27 cellular contexts compared by ENCODE assay signal in the genomic region with DNA sequence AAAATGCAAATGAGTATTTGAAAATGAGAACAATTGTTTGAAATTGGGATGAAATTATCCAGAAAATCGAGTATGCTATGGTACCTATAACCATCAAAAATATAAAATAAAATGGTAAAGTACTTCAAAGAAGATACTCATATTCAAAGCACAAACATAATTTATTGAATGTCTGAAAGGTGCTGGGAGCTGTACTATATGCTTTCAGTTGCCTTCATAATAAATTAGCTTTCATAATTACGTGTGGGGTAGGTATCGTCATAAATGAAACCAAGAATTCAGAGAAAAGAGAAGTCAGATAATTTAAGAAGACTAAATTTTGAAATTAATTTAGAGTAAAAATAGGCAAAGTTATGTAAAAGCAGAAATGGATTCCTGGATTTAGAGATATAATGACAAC.
"Had no signal": no experiment of that assay in that cellular context is flagged by ENCODE, and none has a peak within 500 bp of the region (broad histone marks: within the 10 kb centered on the region; RNA-seq: fewer than 3 reads in every experiment).

No MANE protein-coding gene starts in this region.

- H3K4me3 ChIP-seq: lower lobe of right lung, pancreas, prostate gland, skin epidermis, suprapubic skin, thoracic aorta, tibial artery, upper lobe of right lung had no signal

- H3K9me3 ChIP-seq: lower lobe of right lung, pancreas, prostate gland, suprapubic skin, thoracic aorta, upper lobe of right lung had no signal

- H3K27ac ChIP-seq: lower lobe of right lung, pancreas, prostate gland, skin epidermis, suprapubic skin, thoracic aorta, tibial artery, upper lobe of right lung had no signal

- H3K27me3 ChIP-seq: pancreas, suprapubic skin, tibial artery, upper lobe of right lung had no signal

- DNase-seq: kidney glomerular epithelial cell; left cardiac atrium; lower lobe of right lung; mammary epithelial cell; mesenchymal stem cell; naive thymus-derived CD8-positive, alpha-beta T cell; nucleus accumbens; pancreas; posterior cingulate gyrus; retina; right cardiac atrium; stimulated activated CD4-positive, alpha-beta T cell treated with anti-CD3 and anti-CD28 coated beads, Interleukin-12 subunit alpha, Interleukin-12 subunit beta, amount 100 ng/mL, for 4 hours; stimulated activated CD4-positive, alpha-beta T cell treated with anti-CD3 and anti-CD28 coated beads, Interleukin-15, amount 100 ng/mL, for 24 hours; stimulated activated CD4-positive, alpha-beta T cell treated with anti-CD3 and anti-CD28 coated beads, Interleukin-4, amount 100 ng/mL, for 24 hours; stimulated activated naive CD4-positive, alpha-beta T cell; tibial artery; trophoblast cell; upper lobe of right lung had no signal

- H3K4me1 ChIP-seq: lower lobe of right lung, pancreas, prostate gland, suprapubic skin, tibial artery, upper lobe of right lung had no signal

- ATAC-seq: left cardiac atrium; left lobe of liver; lower lobe of right lung; naive thymus-derived CD8-positive, alpha-beta T cell; pancreas; right cardiac atrium; sciatic nerve; stimulated activated effector memory CD8-positive, alpha-beta T cell treated with anti-CD3 and anti-CD28 coated beads, Interleukin-12 subunit alpha, Interleukin-12 subunit beta, amount 100 ng/mL, for 72 hours; upper lobe of right lung had no signal

- FAIRE-seq: keratinocyte, pancreas, urothelium cell line had no signal

- H3K36me3 ChIP-seq: lower lobe of right lung, pancreas, prostate gland, suprapubic skin, thoracic aorta, tibial artery, upper lobe of right lung had no signal
